ENCODE assay signal across 1 cellular context in genomic region chr19:12983561-12984142, GRCh38.
A peak's percentile ranks its signal among the peaks of the same experiment; 100 is the strongest.
TF ChIP-seq lines count a peak whose summit lies in the region.

No MANE protein-coding gene starts in this region.

TF ChIP-seq in IMR-90, 13 proteins besides CTCF, POLR2A, EP300 and RAD21:
- TF ChIP-seq USF2 (IDR thresholded peaks at IDR 0.05; ENCODE audit: low read depth, low read length) (peak; percentile 37; the same call in 1 of the 2 replicates), MAZ (IDR thresholded peaks at IDR 0.05; ENCODE audit: borderline replicate concordance, low read depth, low read length) (peak; percentile 82), CHD1 (IDR thresholded peaks at IDR 0.05; ENCODE audit: low read depth, low read length) (no peak), SMC3 (IDR thresholded peaks at IDR 0.05; ENCODE audit: low read depth, low read length) (peak; percentile 98), RFX5 (IDR thresholded peaks at IDR 0.05; ENCODE audit: low read depth, low read length) (no peak), CEBPB (IDR thresholded peaks at IDR 0.05; ENCODE audit: low read depth, low read length) (peak; percentile 67), MAFK (IDR thresholded peaks at IDR 0.05; ENCODE audit: low read depth, low read length) (no peak), BHLHE40 (IDR thresholded peaks at IDR 0.05; ENCODE audit: low read depth, low read length) (peak; percentile 92), MXI1 (IDR thresholded peaks at IDR 0.05; ENCODE audit: borderline replicate concordance, low read depth, low read length) (peak; percentile 74), RCOR1 (IDR thresholded peaks at IDR 0.05; ENCODE audit: insufficient replicate concordance, low read length) (no peak)
